Comparison of ENCODE assay signal across 23 cellular contexts in the genomic region with DNA sequence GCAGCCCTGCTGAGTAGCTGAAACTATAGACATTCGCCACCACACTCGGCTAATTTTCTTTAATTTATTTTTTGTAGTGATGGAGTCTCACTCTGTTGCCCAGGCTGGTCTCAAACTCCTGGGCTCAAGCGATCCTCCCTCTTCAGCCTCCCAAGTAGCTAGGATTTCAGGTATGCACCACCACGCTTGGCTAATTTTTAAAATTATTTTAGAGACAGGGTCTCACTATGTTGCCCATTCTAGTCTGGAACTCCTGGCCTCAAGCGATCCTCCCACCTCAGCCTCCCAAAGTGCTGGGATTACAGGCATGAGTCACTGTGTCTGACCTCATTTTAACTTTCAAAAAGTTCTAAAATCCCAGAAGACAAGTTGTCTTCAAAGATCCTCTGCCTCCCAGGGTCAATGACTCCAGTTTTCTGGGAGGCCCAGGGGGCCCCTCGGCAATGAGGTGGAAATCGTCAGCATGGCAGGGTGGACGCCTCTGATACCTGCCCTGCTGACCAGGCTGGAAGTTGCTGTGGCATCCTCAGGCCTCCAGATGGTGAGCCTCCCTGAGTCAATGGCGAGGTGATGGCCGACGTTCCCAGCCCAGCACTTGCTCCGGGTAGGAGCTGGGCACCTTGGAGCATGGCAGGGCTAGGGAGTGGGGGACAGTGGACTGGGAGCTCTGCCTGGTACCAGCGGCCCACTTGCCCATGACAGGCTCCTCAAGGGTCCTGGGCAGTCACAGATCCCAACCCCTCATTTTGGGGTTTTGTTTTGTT.
"Had no signal": no experiment of that assay in that cellular context is flagged by ENCODE, and none has a peak within 500 bp of the region (broad histone marks: within the 10 kb centered on the region; RNA-seq: fewer than 3 reads in every experiment).

No MANE protein-coding gene starts in this region.

- H3K4me3 Mint-ChIP-seq: activated T-helper 1 cell treated with anti-CD3 and anti-CD28 coated beads, Interleukin-12 subunit alpha, Interleukin-12 subunit beta, Interleukin-2, Interleukin-4 antibody, amounts not matched to agents 30 ng/mL and 10 ng/mL and 1 ng/mL, durations not matched to agents 14 hours and 24 hours and 36 hours; nephron progenitor cell; T-helper 1 cell treated with Interleukin-12 subunit alpha and Interleukin-12 subunit beta and Interleukin-4 antibody, amounts not matched to agents 30 μg/mL and 1 μg/mL, for 36 hours had no signal

- H3K27me3 Mint-ChIP-seq: progenitor cell of endocrine pancreas had no signal

- H3K27ac ChIP-seq: breast epithelium, hepatocyte, tibial artery, uterus, VCaP had no signal

- H3K27me3 ChIP-seq: adrenal gland, breast epithelium, esophagus muscularis mucosa, hepatocyte, uterus had no signal

- H3K27ac Mint-ChIP-seq: activated naive CD4-positive, alpha-beta T cell treated with anti-CD3 and anti-CD28 coated beads, Interleukin-2, amount 50 U/mL, for 72 hours; activated T-helper 1 cell treated with anti-CD3 and anti-CD28 coated beads, Interleukin-12 subunit alpha, Interleukin-12 subunit beta, Interleukin-2, Interleukin-4 antibody, amounts not matched to agents 30 ng/mL and 10 ng/mL and 1 ng/mL, durations not matched to agents 14 hours and 24 hours and 36 hours; progenitor cell of endocrine pancreas; T-helper 1 cell treated with Interleukin-12 subunit alpha and Interleukin-12 subunit beta and Interleukin-4 antibody, amounts not matched to agents 30 μg/mL and 1 μg/mL, for 36 hours had no signal

- H3K9me3 ChIP-seq: adrenal gland, uterus had no signal

- H3K9me3 Mint-ChIP-seq: activated T-helper 1 cell treated with anti-CD3 and anti-CD28 coated beads, Interleukin-12 subunit alpha, Interleukin-12 subunit beta, Interleukin-2, Interleukin-4 antibody, amounts not matched to agents 30 ng/mL and 10 ng/mL and 1 ng/mL, durations not matched to agents 14 hours and 24 hours and 36 hours; T-helper 1 cell treated with Interleukin-12 subunit alpha and Interleukin-12 subunit beta and Interleukin-4 antibody, amounts not matched to agents 30 μg/mL and 1 μg/mL, for 36 hours had no signal

- DNase-seq: activated CD4-positive, alpha-beta T cell treated with anti-CD3 and anti-CD28 coated beads for 1 hour; activated gamma-delta T cell treated with Interleukin-2 at 50 U/mL for 16 hours; adrenal gland; cerebellar nuclear complex; effector CD8-positive, alpha-beta T cell; islet precursor cell; left ventricle myocardium inferior; mammary epithelial cell; nephron progenitor cell; occipital lobe; stimulated activated CD4-positive, alpha-beta T cell treated with anti-CD3 and anti-CD28 coated beads, Interleukin-2, amount 100 ng/mL, for 24 hours; stimulated activated naive CD8-positive, alpha-beta T cell treated with anti-CD3 and anti-CD28 coated beads, Interleukin-15, Interleukin-2, amounts not matched to agents 100 U/mL and 50 U/mL, for 24 hours; substantia nigra; tibial artery; uterus had no signal

- H3K36me3 ChIP-seq: adrenal gland, breast epithelium, esophagus muscularis mucosa, left ventricle myocardium inferior, tibial artery, uterus had no signal

- H3K4me3 ChIP-seq: adrenal gland, breast epithelium, esophagus muscularis mucosa, hepatocyte, left ventricle myocardium inferior, tibial artery, uterus had no signal
